In the genomic region with DNA sequence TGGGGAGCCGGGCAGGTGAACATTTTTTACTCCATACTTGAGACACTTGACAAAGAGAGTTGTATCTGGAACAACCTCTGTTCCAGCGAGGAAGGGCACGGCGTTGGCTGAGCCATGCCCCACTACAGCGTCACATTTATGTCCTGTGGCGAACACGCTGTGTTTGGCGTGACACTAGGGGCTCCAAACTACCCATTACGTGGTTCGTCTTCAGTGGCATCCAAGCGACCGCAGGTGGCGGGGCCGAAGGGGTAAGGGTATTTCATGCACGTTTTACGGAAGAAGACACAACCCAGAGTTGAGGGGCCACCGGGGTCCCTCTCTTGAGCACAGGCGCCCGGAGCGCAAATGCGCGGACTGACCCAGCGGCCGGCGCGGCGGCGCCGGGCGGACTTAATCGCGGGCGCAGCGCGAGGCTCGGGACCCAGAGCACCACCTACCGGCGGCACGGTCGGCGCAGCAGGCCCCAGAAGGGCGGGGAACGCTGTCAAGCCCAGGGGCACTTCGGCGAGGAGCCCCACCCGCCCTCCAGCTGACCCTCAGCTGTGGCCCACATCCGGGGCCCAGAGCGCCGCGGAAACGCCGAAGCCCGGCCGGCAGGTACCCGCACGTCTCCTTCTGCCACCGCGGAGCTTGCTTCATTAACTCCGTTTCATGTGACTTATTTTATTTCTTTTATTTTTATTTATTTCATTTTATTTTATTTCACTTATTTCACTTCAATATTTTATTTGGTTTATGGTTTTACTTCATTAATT, we compare ENCODE assay signal across 8 cellular contexts. TPM values are rescaled to one million over a fixed set of nuclear protein-coding genes. Genes with fewer than 3 reads are reported as not detected.
DNase-seq lines count a peak whose midpoint lies in the region; ATAC-seq lines count a peak whose summit lies in the region.

No MANE protein-coding gene starts in this region.

- H3K27ac ChIP-seq in CD8-positive, alpha-beta memory T cell (ENCODE audit: low read depth, low read length) = peak overlapping the region; percentile 31
- H3K27ac ChIP-seq in esophagus (ENCODE audit: low read depth in 2 of 2, low read length in 1 of 2) (no peak overlapping the region), muscle layer of colon (ENCODE audit: low read depth, low read length) (no peak overlapping the region)

- DNase-seq in CD8-positive, alpha-beta memory T cell = peak; percentile 32 to 65 (median 43)
- DNase-seq in NOMO-1 treated with dmso at 0.1 percent for 144 hours (lab: John Stamatoyannopoulos, UW; ENCODE audit: unreplicated experiment) (peak; percentile 64), activated T-cell treated with anti-CD3 and anti-CD28 coated beads for 1 hour (ENCODE audit: low read depth) (peak; percentile 45)
- peak; percentile 28 to 33 for DNase-seq in stimulated activated CD8-positive, alpha-beta memory T cell treated with anti-CD3 and anti-CD28 coated beads, Interleukin-7, amount 100 ng/mL, for 1 hour (ENCODE audit: low read depth in 2 of 2)

- H3K27ac Mint-ChIP-seq in CD8-positive, alpha-beta memory T cell = peak overlapping the region in 4 of 8 donors; percentile 46 to 76 (median 64)

- H3K4me1 Mint-ChIP-seq in CD8-positive, alpha-beta memory T cell = peaks cover 4 to 12% (median 5%) of the 10 kb centered on the region in 3 donors

- H3K36me3 Mint-ChIP-seq in CD8-positive, alpha-beta memory T cell = no peaks in the 10 kb centered on the region

- H3K9ac ChIP-seq in muscle layer of colon (ENCODE audit: low read length) = no peak overlapping the region

- H3K4me3 ChIP-seq in CD8-positive, alpha-beta memory T cell (ENCODE audit: low read length) = peak overlapping the region; percentile 83
- H3K4me3 ChIP-seq in esophagus (ENCODE audit: low read depth in 1 of 2, low read length in 2 of 2) (peak overlapping the region; percentile 45 to 52), muscle layer of colon (ENCODE audit: low read depth in 1 of 2, low read length in 2 of 2) (peak overlapping the region; percentile 40 to 71)

- H3K9me3 ChIP-seq in CD8-positive, alpha-beta memory T cell (ENCODE audit: low read length) = no peaks in the 10 kb centered on the region
- no peaks in the 10 kb centered on the region for H3K9me3 ChIP-seq in esophagus (ENCODE audit: control insufficient read depth in 2 of 2, insufficient read depth in 1 of 2, low read depth in 1 of 2, low read length in 1 of 2)
- no peaks in the 10 kb centered on the region for H3K9me3 ChIP-seq in muscle layer of colon (ENCODE audit: low read length)

- CTCF ChIA-PET in CD8-positive, alpha-beta memory T cell (lab: Charles Lee) = interaction anchor here (0.6 to 1.6 kb wide), 12 partner anchors 8 to 592 kb away, joined by 3 to 8 read pairs (median 4); a partner anchor contains a TSS

- ATAC-seq in GM19452 (IDR thresholded peaks at IDR 0.05; ENCODE audit: unreplicated experiment) = peak; percentile 98
- ATAC-seq in HG03571 (IDR thresholded peaks at IDR 0.05; ENCODE audit: unreplicated experiment) = peak; percentile 96

- peak overlapping the region; percentile 88 to 93 (median 91) for H3K4me3 Mint-ChIP-seq in CD8-positive, alpha-beta memory T cell

- H3K27me3 ChIP-seq in CD8-positive, alpha-beta memory T cell (ENCODE audit: insufficient read depth, low read length, poor library complexity, severe bottlenecking) = no peaks in the 10 kb centered on the region
- H3K27me3 ChIP-seq in esophagus (ENCODE audit: control insufficient read depth in 1 of 2, insufficient read depth in 2 of 2, low read length in 2 of 2) = no peaks in the 10 kb centered on the region
- H3K27me3 ChIP-seq in muscle layer of colon (ENCODE audit: control insufficient read depth in 1 of 2, insufficient read depth in 2 of 2, low read length in 2 of 2) = no peaks in the 10 kb centered on the region

- H3K27me3 Mint-ChIP-seq in CD8-positive, alpha-beta memory T cell = peaks cover 1 to 3% of the 10 kb centered on the region in 2 donors

- no peaks in the 10 kb centered on the region for H3K9me3 Mint-ChIP-seq in CD8-positive, alpha-beta memory T cell

- H3K4me1 ChIP-seq in CD8-positive, alpha-beta memory T cell (ENCODE audit: insufficient read depth, low read length) = peaks cover 4% of the 10 kb centered on the region
- peaks cover 0 to 5% of the 10 kb centered on the region in 2 donors for H3K4me1 ChIP-seq in esophagus (ENCODE audit: control insufficient read depth in 2 of 2, insufficient read depth in 2 of 2, low read length in 1 of 2)
- no peaks in the 10 kb centered on the region for H3K4me1 ChIP-seq in muscle layer of colon (ENCODE audit: insufficient read depth, low read length)

- POLR2A ChIA-PET in CD8-positive, alpha-beta memory T cell (lab: Charles Lee) = no interaction called here

- H3K36me3 ChIP-seq in CD8-positive, alpha-beta memory T cell (ENCODE audit: insufficient read depth, low read length) = no peaks in the 10 kb centered on the region
- H3K36me3 ChIP-seq in esophagus (ENCODE audit: control insufficient read depth in 2 of 2, insufficient read depth in 2 of 2, low read length in 1 of 2) (no peaks in the 10 kb centered on the region), muscle layer of colon (ENCODE audit: insufficient read depth, low read length) (no peaks in the 10 kb centered on the region)

- 1% methylated on average over 56 to 59 of the region's 59 CpGs for WGBS in esophagus, 2 donors

RNA-seq across cellular contexts. Expression of a gene that starts 36.4 kb away (rescaled TPM):
- under 1 TPM; 0.02 to 0.07 TPM for total RNA-seq in CD8-positive, alpha-beta memory T cell
- not detected for polyA plus RNA-seq in CD8-positive, alpha-beta memory T cell
- not detected for polyA plus RNA-seq in esophagus
